2 cellular contexts compared by ENCODE assay signal in the genomic region with DNA sequence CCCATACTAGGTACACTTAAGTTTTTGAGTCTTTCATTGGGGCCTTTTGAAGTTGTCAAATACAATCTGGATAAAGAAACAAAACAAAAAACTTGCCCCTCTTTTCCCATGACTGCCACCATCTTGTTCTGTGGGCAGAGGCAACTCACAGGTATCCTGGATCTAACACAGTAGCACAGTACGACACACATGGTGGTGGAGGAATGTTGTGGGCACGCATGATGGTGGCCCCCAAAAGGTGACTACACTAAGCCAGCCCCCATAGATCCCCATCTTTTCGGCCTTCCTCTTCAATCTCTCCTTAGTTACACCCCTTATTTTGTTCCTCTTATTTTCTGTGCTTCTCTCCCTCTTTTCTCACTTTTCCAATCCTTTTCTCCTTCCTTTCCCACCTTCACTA.
TF ChIP-seq lines count a peak whose summit lies in the region.

No MANE protein-coding gene starts in this region.

TF ChIP-seq in WTC11, 78 proteins besides CTCF, POLR2A, EP300 and RAD21 (continues in another document):
- TF ChIP-seq, protein P1, sequence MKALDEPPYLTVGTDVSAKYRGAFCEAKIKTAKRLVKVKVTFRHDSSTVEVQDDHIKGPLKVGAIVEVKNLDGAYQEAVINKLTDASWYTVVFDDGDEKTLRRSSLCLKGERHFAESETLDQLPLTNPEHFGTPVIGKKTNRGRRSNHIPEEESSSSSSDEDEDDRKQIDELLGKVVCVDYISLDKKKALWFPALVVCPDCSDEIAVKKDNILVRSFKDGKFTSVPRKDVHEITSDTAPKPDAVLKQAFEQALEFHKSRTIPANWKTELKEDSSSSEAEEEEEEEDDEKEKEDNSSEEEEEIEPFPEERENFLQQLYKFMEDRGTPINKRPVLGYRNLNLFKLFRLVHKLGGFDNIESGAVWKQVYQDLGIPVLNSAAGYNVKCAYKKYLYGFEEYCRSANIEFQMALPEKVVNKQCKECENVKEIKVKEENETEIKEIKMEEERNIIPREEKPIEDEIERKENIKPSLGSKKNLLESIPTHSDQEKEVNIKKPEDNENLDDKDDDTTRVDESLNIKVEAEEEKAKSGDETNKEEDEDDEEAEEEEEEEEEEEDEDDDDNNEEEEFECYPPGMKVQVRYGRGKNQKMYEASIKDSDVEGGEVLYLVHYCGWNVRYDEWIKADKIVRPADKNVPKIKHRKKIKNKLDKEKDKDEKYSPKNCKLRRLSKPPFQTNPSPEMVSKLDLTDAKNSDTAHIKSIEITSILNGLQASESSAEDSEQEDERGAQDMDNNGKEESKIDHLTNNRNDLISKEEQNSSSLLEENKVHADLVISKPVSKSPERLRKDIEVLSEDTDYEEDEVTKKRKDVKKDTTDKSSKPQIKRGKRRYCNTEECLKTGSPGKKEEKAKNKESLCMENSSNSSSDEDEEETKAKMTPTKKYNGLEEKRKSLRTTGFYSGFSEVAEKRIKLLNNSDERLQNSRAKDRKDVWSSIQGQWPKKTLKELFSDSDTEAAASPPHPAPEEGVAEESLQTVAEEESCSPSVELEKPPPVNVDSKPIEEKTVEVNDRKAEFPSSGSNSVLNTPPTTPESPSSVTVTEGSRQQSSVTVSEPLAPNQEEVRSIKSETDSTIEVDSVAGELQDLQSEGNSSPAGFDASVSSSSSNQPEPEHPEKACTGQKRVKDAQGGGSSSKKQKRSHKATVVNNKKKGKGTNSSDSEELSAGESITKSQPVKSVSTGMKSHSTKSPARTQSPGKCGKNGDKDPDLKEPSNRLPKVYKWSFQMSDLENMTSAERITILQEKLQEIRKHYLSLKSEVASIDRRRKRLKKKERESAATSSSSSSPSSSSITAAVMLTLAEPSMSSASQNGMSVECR (CRISPR knock-in tag; IDR thresholded peaks at IDR 0.05; ENCODE audit: borderline replicate concordance): no peak
- TF ChIP-seq MXD4 (CRISPR knock-in tag; IDR thresholded peaks at IDR 0.05; ENCODE audit: borderline replicate concordance) (no peak), ZNF396 (CRISPR knock-in tag; IDR thresholded peaks at IDR 0.05; ENCODE audit: borderline replicate concordance) (no peak), CREM (CRISPR knock-in tag; IDR thresholded peaks at IDR 0.05) (no peak), ZNF423 (CRISPR knock-in tag; IDR thresholded peaks at IDR 0.05) (no peak)
- TF ChIP-seq, protein P2, sequence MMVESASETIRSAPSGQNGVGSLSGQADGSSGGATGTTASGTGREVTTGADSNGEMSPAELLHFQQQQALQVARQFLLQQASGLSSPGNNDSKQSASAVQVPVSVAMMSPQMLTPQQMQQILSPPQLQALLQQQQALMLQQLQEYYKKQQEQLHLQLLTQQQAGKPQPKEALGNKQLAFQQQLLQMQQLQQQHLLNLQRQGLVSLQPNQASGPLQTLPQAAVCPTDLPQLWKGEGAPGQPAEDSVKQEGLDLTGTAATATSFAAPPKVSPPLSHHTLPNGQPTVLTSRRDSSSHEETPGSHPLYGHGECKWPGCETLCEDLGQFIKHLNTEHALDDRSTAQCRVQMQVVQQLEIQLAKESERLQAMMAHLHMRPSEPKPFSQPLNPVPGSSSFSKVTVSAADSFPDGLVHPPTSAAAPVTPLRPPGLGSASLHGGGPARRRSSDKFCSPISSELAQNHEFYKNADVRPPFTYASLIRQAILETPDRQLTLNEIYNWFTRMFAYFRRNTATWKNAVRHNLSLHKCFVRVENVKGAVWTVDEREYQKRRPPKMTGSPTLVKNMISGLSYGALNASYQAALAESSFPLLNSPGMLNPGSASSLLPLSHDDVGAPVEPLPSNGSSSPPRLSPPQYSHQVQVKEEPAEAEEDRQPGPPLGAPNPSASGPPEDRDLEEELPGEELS (CRISPR knock-in tag; IDR thresholded peaks at IDR 0.05): no peak
- TF ChIP-seq, protein P3, sequence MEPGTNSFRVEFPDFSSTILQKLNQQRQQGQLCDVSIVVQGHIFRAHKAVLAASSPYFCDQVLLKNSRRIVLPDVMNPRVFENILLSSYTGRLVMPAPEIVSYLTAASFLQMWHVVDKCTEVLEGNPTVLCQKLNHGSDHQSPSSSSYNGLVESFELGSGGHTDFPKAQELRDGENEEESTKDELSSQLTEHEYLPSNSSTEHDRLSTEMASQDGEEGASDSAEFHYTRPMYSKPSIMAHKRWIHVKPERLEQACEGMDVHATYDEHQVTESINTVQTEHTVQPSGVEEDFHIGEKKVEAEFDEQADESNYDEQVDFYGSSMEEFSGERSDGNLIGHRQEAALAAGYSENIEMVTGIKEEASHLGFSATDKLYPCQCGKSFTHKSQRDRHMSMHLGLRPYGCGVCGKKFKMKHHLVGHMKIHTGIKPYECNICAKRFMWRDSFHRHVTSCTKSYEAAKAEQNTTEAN (CRISPR knock-in tag; IDR thresholded peaks at IDR 0.05): no peak
- TF ChIP-seq, protein P4, sequence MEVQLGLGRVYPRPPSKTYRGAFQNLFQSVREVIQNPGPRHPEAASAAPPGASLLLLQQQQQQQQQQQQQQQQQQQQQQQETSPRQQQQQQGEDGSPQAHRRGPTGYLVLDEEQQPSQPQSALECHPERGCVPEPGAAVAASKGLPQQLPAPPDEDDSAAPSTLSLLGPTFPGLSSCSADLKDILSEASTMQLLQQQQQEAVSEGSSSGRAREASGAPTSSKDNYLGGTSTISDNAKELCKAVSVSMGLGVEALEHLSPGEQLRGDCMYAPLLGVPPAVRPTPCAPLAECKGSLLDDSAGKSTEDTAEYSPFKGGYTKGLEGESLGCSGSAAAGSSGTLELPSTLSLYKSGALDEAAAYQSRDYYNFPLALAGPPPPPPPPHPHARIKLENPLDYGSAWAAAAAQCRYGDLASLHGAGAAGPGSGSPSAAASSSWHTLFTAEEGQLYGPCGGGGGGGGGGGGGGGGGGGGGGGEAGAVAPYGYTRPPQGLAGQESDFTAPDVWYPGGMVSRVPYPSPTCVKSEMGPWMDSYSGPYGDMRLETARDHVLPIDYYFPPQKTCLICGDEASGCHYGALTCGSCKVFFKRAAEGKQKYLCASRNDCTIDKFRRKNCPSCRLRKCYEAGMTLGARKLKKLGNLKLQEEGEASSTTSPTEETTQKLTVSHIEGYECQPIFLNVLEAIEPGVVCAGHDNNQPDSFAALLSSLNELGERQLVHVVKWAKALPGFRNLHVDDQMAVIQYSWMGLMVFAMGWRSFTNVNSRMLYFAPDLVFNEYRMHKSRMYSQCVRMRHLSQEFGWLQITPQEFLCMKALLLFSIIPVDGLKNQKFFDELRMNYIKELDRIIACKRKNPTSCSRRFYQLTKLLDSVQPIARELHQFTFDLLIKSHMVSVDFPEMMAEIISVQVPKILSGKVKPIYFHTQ (CRISPR knock-in tag; IDR thresholded peaks at IDR 0.05): 0 out of 2 replicates have a peak, but pooled peaks have one; percentile 58
- TF ChIP-seq, protein P5, sequence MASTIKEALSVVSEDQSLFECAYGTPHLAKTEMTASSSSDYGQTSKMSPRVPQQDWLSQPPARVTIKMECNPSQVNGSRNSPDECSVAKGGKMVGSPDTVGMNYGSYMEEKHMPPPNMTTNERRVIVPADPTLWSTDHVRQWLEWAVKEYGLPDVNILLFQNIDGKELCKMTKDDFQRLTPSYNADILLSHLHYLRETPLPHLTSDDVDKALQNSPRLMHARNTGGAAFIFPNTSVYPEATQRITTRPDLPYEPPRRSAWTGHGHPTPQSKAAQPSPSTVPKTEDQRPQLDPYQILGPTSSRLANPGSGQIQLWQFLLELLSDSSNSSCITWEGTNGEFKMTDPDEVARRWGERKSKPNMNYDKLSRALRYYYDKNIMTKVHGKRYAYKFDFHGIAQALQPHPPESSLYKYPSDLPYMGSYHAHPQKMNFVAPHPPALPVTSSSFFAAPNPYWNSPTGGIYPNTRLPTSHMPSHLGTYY (CRISPR knock-in tag; IDR thresholded peaks at IDR 0.05): no peak

TF ChIP-seq in endothelial cell of umbilical vein, 7 proteins besides CTCF, POLR2A, EP300 and RAD21:
- TF ChIP-seq POLR2AphosphoS5 (IDR thresholded peaks at IDR 0.05; ENCODE audit: insufficient read depth, low read depth, low read length) (peak; percentile 11), GATA2 (IDR thresholded peaks at IDR 0.05; ENCODE audit: insufficient read depth, insufficient read length, low read depth, low read length) (no peak)
TF ChIP-seq in endothelial cell of umbilical vein: peak in this region for 1.
